Comparison of ENCODE assay signal across 6 cellular contexts in genomic region chr4:663438-664428, GRCh38.
DNase-seq lines count a peak whose midpoint lies in the region; ATAC-seq and TF ChIP-seq lines count a peak whose summit lies in the region.

No MANE protein-coding gene starts in this region.

- no peaks in the 10 kb centered on the region for H3K4me1 ChIP-seq in iPS-20b (ENCODE audit: insufficient read depth, low read length)

- TF ChIP-seq CTCF in GM12864 (IDR thresholded peaks at IDR 0.05; ENCODE audit: low read depth, low read length, missing control alignments): peak; percentile 7

- no peaks in the 10 kb centered on the region for H3K9me3 ChIP-seq in iPS-20b (ENCODE audit: insufficient read depth, low read depth, low read length)

- no peaks in the 10 kb centered on the region for H3K36me3 ChIP-seq in iPS-20b (ENCODE audit: insufficient read depth, low read depth, low read length)

- ATAC-seq in HG03460 (IDR thresholded peaks at IDR 0.05; ENCODE audit: unreplicated experiment): peak; percentile 61

- peak overlapping the region; percentile 83; the same call in 1 of the 2 replicates for H3K9ac ChIP-seq in iPS-20b (ENCODE audit: low read depth, low read length)

- no peaks in the 10 kb centered on the region for H3K27me3 ChIP-seq in iPS-20b (ENCODE audit: insufficient read depth, low read length)

- peak overlapping the region; percentile 54 for H3K27ac ChIP-seq in iPS-20b (ENCODE audit: low read length)

- peak overlapping the region; percentile 57 for H3K4me3 ChIP-seq in GM12864 (ENCODE audit: low read depth, low read length)
- H3K4me3 ChIP-seq in iPS-20b (ENCODE audit: low read length): peak overlapping the region; percentile 83

- DNase-seq in GM12864 (ENCODE audit: low read depth) (no peak), activated T-cell treated with anti-CD3 and anti-CD28 coated beads for 1 hour (ENCODE audit: low read depth) (peak; percentile 67), SW 1271 (lab: John Stamatoyannopoulos, UW) (no peak)
- DNase-seq in stimulated activated CD8-positive, alpha-beta memory T cell treated with anti-CD3 and anti-CD28 coated beads, Interleukin-2, amount 100 ng/mL, for 48 hours (ENCODE audit: low read depth in 2 of 2): peak; percentile 70 to 73

Comparison
In these comparisons a context has a peak if more than half of its experiments do, and no peak if none do; other contexts are left out.
1. DNase-seq: peak in activated T-cell treated with anti-CD3 and anti-CD28 coated beads for 1 hour (single experiment) and stimulated activated CD8-positive, alpha-beta memory T cell treated with anti-CD3 and anti-CD28 coated beads, Interleukin-2, amount 100 ng/mL, for 48 hours (2 of 2); none in GM12864 (single experiment) and SW 1271 (0 of 2).